ENCODE assay signal across 20 cellular contexts in the genomic region with DNA sequence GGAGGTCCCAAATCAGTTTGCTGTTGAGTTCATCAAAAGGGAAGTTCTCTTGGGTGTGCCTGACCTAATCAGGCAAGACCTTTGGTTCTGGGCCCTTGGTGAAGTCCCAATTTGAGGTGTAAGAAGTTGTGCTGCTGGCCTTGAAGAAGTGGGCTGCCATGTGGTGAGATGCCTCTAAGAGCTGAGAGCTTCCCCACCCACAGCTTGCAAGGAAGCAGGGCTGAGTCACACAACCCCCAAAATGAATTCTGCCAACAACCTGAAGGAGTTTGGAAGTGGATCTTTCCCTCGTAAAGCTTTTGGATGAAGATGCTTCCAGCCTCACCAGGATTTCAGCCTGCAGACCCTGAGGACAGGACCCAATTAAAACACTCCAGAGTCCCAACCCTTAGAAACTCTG.
DNase-seq lines count a peak whose midpoint lies in the region; ATAC-seq, FAIRE-seq and TF ChIP-seq lines count a peak whose summit lies in the region.
"Had no signal": no experiment of that assay in that cellular context is flagged by ENCODE, and none has a peak within 500 bp of the region (broad histone marks: within the 10 kb centered on the region; RNA-seq: fewer than 3 reads in every experiment).

No MANE protein-coding gene starts in this region.

- no peaks in the 10 kb centered on the region; the same call in 1 of the 2 replicates for H3K4me1 ChIP-seq in HEK293 (ENCODE audit: control insufficient read depth, insufficient read depth, low read length)
- no peaks in the 10 kb centered on the region for H3K4me1 ChIP-seq in GM12878 (ENCODE audit: control insufficient read depth, insufficient read depth, low read length)
- peaks cover 23% of the 10 kb centered on the region for H3K4me1 ChIP-seq in stomach smooth muscle (ENCODE audit: control insufficient read depth, insufficient read depth, low read length)
- H3K4me1 ChIP-seq: BLaER1, Caco-2, HAP-1 had no signal

- H3K9ac ChIP-seq in GM12878 (ENCODE audit: control insufficient read depth, insufficient read depth, low read length) (no peak overlapping the region), stomach smooth muscle (ENCODE audit: low read length in 2 of 2) (no peak overlapping the region)
- H3K9ac ChIP-seq: BLaER1, GM23248 had no signal

- RAD21 ChIA-PET in GM12878 (lab: Charles Lee; ENCODE audit: unreplicated experiment) = no interaction called here

- WGBS in GM12878 (ENCODE audit: insufficient coverage, insufficient replicate concordance, low lambda C conversion rate, missing lambda C conversion rate) = 50% methylated on average over 1 of the region's 1 CpG

- SMC1A ChIA-PET in GM12878 (lab: Charles Lee; ENCODE audit: uncharacterized antibody, unreplicated experiment) = no interaction called here

- BruUV-seq in GM12878 (replicated peaks; lab: Mats Ljungman, UMichigan) = no TSS peak

- H3K9me3 ChIP-seq in HEK293 (ENCODE audit: control insufficient read depth, insufficient read depth, low read depth, low read length) (no peaks in the 10 kb centered on the region), GM12878 (replicated peaks; ENCODE audit: control insufficient read depth, insufficient read depth, low read length) (no peaks in the 10 kb centered on the region), stomach smooth muscle (ENCODE audit: control insufficient read depth in 2 of 2, low read length in 2 of 2) (no peaks in the 10 kb centered on the region)
- H3K9me3 ChIP-seq: BLaER1, Caco-2, HAP-1 had no signal

- no peak overlapping the region for H3K4me2 ChIP-seq in GM12878 (ENCODE audit: control insufficient read depth, insufficient read depth)
- H3K4me2 ChIP-seq: BLaER1 had no signal

- no peak for FAIRE-seq in GM12878 (lab: Jason Lieb, UNC)
- FAIRE-seq: GM12891 had no signal

- TF ChIP-seq CTCF in HEK293 (tag by site-specific recombination; IDR thresholded peaks at IDR 0.05) (no peak), GM12878 (IDR thresholded peaks at IDR 0.05 in 2 of 3, conservative IDR thresholded peaks at IDR 0.05 in 1 of 3; ENCODE audit: control insufficient read depth in 2 of 3, extremely low read depth in 1 of 3, insufficient read depth in 1 of 3, low read depth in 3 of 3, low read length in 3 of 3) (no peak)

- CTCF ChIA-PET in HEK293 (lab: Yijun Ruan, JAX) = no interaction called here
- CTCF ChIA-PET in GM12878 (lab: Yijun Ruan, JAX) = no interaction called here

- no peak overlapping the region for H2AFZ ChIP-seq in GM12878 (ENCODE audit: control insufficient read depth, low read depth, low read length)
- H2AFZ ChIP-seq: GM23248 had no signal

- DNase-seq in GM12878 (ENCODE audit: low read depth, low spot score) (no peak), head of caudate nucleus (peak in 27 of 42 donors; percentile 13 to 77 (median 42)), erythroblast (lab: John Stamatoyannopoulos, UW) (no peak), dedifferentiated amniotic fluid mesenchymal stem cell (ENCODE audit: extremely low spot score) (no peak)
- no peak for DNase-seq in activated CD4-positive, alpha-beta T cell treated with anti-CD3 and anti-CD28 coated beads, Interleukin-2, amount 50 U/mL, for 1 hour
- DNase-seq: Caco-2; CD4-positive, CD25-positive, alpha-beta regulatory T cell; CD8-positive, alpha-beta T cell; DMS153; DND-41; EL; GDM1; GM23248 had no signal

- intact Hi-C loops in GM12878 (cut with micrococcal nuclease; ENCODE audit: unreplicated experiment) (no loop called here), head of caudate nucleus (cut with DNase I) (no loop called here)

- POLR2A ChIA-PET in HEK293 (lab: Yijun Ruan, JAX) = no interaction called here
- POLR2A ChIA-PET in GM12878 (lab: Charles Lee) = no interaction called here

- TF ChIP-seq RAD21 in GM12878 (IDR thresholded peaks at IDR 0.05; ENCODE audit: insufficient read depth, low read depth, low read length) = no peak

- H3K79me2 ChIP-seq in GM12878 (ENCODE audit: control insufficient read depth, insufficient read depth, low read length) = no peaks in the 10 kb centered on the region

- TF ChIP-seq POLR2A in GM12878 (IDR thresholded peaks at IDR 0.05; ENCODE audit: low read depth, low read length) (no peak), erythroblast (IDR thresholded peaks at IDR 0.05; ENCODE audit: low read length) (no peak)

- no peak overlapping the region for H3K27ac ChIP-seq in HEK293 (ENCODE audit: extremely low read depth, low read depth, low read length)
- H3K27ac ChIP-seq in GM12878 (ENCODE audit: control insufficient read depth, insufficient read depth) = no peak overlapping the region
- H3K27ac ChIP-seq in stomach smooth muscle (ENCODE audit: low read length) = peak overlapping the region; percentile 11
- H3K27ac ChIP-seq: BLaER1, C4-2B, GM23248 had no signal

- no peak for TF ChIP-seq EP300 in GM12878 (IDR thresholded peaks at IDR 0.05; ENCODE audit: borderline replicate concordance in 1 of 2, control insufficient read depth in 1 of 2, low read depth in 2 of 2, low read length in 2 of 2)

- H3K36me3 ChIP-seq in HEK293 (ENCODE audit: control insufficient read depth in 2 of 2, insufficient read depth in 1 of 2, low read length in 2 of 2) = no peaks in the 10 kb centered on the region
- no peaks in the 10 kb centered on the region for H3K36me3 ChIP-seq in GM12878 (ENCODE audit: control insufficient read depth in 2 of 2, insufficient read depth in 2 of 2, low read length in 1 of 2)
- H3K36me3 ChIP-seq in stomach smooth muscle (ENCODE audit: control insufficient read depth in 2 of 2, insufficient read depth in 2 of 2, low read length in 2 of 2) = no peaks in the 10 kb centered on the region
- H3K36me3 ChIP-seq: BLaER1, HAP-1 had no signal

- no peaks in the 10 kb centered on the region for H3K27me3 ChIP-seq in GM12878 (replicated peaks in 1 of 2; ENCODE audit: control insufficient read depth in 2 of 2, insufficient read depth in 2 of 2, low read length in 1 of 2)
- no peaks in the 10 kb centered on the region for H3K27me3 ChIP-seq in stomach smooth muscle (ENCODE audit: control insufficient read depth in 1 of 2, insufficient read depth in 2 of 2, low read length in 2 of 2)
- H3K27me3 ChIP-seq: BLaER1 had no signal

- no peaks in the 10 kb centered on the region for H4K20me1 ChIP-seq in GM12878 (ENCODE audit: control insufficient read depth, insufficient read depth)
- H4K20me1 ChIP-seq: BLaER1 had no signal

- in situ Hi-C loops in GM12878 (cut with MboI) = no loop called here

- H3K4me3 ChIP-seq in HEK293 (ENCODE audit: low read depth, low read length) = no peak overlapping the region
- no peak overlapping the region for H3K4me3 ChIP-seq in GM12878
- H3K4me3 ChIP-seq in stomach smooth muscle (ENCODE audit: low read length in 2 of 2) = no peak overlapping the region
- H3K4me3 ChIP-seq: BLaER1, GM23248, HAP-1 had no signal

- no peak for ATAC-seq in GM12878
- no peak for ATAC-seq in HG03175 (IDR thresholded peaks at IDR 0.05; ENCODE audit: unreplicated experiment)
- ATAC-seq: CD8-positive, alpha-beta T cell had no signal

TF ChIP-seq in HEK293, 187 proteins besides CTCF, POLR2A, EP300 and RAD21:
- TF ChIP-seq ZFHX2 (tag by site-specific recombination; conservative IDR thresholded peaks at IDR 0.05) (peak; percentile 20; the same call in 1 of the 2 replicates), ZNF341 (tag by site-specific recombination; IDR thresholded peaks at IDR 0.05; ENCODE audit: low read depth) (no peak)

TF ChIP-seq in GM12878, 131 proteins besides CTCF, POLR2A, EP300 and RAD21:
- TF ChIP-seq RUNX3 (IDR thresholded peaks at IDR 0.05; ENCODE audit: low read length) (peak; percentile 29; the same call in 1 of the 2 replicates), KAT2A (conservative IDR thresholded peaks at IDR 0.05; ENCODE audit: control insufficient read depth, low read depth, low read length) (no peak)

Comparison
In these comparisons a context has a peak if more than half of its experiments do, and no peak if none do; other contexts are left out.
1. DNase-seq: peak in head of caudate nucleus (27 of 42); none in GM12878 (single experiment), erythroblast (0 of 2), dedifferentiated amniotic fluid mesenchymal stem cell (single experiment) and activated CD4-positive, alpha-beta T cell treated with anti-CD3 and anti-CD28 coated beads, Interleukin-2, amount 50 U/mL, for 1 hour (single experiment).